In the genomic region with DNA sequence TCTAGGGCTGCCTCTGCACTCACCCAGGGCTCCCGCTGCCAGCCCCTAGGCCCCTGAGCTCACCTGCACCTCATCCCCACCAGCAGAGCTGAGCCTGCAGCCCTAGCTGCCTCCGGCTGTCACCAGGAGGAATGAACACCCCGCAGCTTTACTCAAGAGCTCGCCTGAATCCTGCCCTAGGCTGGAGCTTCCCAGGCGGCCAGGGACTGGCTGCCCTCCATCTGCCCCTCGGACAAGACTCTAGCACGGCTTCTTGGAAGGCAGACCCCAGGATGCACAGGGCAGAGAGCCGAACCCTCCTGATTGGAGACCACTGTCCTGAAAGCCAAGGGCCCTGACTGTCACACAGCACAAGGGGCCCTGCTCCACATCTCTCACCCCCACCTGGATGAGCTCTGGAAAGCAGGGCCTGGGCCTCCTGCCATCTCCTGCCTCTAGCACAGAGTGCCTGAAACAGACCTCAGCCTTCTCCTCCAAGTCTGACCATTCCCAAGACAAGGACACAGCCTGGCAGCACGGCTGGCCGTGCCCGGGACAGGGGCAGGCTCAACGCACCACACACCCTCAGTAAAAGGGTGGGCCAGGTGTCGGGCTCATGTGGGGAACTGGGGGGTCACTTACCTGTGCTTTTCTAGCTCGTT, we compare ENCODE assay signal across 9 cellular contexts. TPM values are rescaled to one million over a fixed set of nuclear protein-coding genes. Genes with fewer than 3 reads are reported as not detected.
DNase-seq lines count a peak whose midpoint lies in the region; ATAC-seq and TF ChIP-seq lines count a peak whose summit lies in the region.
"Had no signal": no experiment of that assay in that cellular context is flagged by ENCODE, and none has a peak within 500 bp of the region (broad histone marks: within the 10 kb centered on the region; RNA-seq: fewer than 3 reads in every experiment).

No MANE protein-coding gene starts in this region.

- peaks cover 9% of the 10 kb centered on the region for H3K23me2 ChIP-seq in H9 (ENCODE audit: insufficient read length, low read depth, low read length, poor library complexity, severe bottlenecking)

- H2AK5ac ChIP-seq in H9 (ENCODE audit: insufficient read length, low read length) = no peak overlapping the region

- H4K20me1 ChIP-seq in H9 (ENCODE audit: control insufficient read depth, insufficient read depth, insufficient read length) = peaks cover 2% of the 10 kb centered on the region

- H3K4me2 ChIP-seq in H9 (ENCODE audit: insufficient read depth, insufficient read length, low read length) = no peak overlapping the region

- H3K9me3 Mint-ChIP-seq in stimulated activated effector memory CD8-positive, alpha-beta T cell treated with anti-CD3 and anti-CD28 coated beads, Interleukin-12 subunit alpha, Interleukin-12 subunit beta, amount 100 ng/mL, for 72 hours = no peaks in the 10 kb centered on the region
- no peaks in the 10 kb centered on the region for H3K9me3 Mint-ChIP-seq in H9

- peak; percentile 36 for DNase-seq in H7
- peak; percentile 3 to 13 (median 10) for DNase-seq in body of pancreas
- DNase-seq in right lobe of liver = peak in 2 of 3 donors; percentile 14 to 44
- no peak for DNase-seq in stimulated activated effector memory CD8-positive, alpha-beta T cell treated with anti-CD3 and anti-CD28 coated beads, Interleukin-12 subunit alpha, Interleukin-12 subunit beta, amount 100 ng/mL, for 72 hours (ENCODE audit: low spot score in 2 of 2)
- DNase-seq in H9 = no peak
- DNase-seq in NCI-H82 treated with DMSO at 0.1 percent for 48 hours (lab: John Stamatoyannopoulos, UW; ENCODE audit: unreplicated experiment) = no peak
- no peak for DNase-seq in inferior parietal cortex (ENCODE audit: extremely low spot score)
- DNase-seq: small intestine had no signal

- H2BK15ac ChIP-seq in H9 (ENCODE audit: low read depth, low read length) = no peak overlapping the region

- no peak overlapping the region for H4K8ac ChIP-seq in H9 (replicated peaks; ENCODE audit: insufficient read length, low read depth, low read length)

- peaks cover 10% of the 10 kb centered on the region for H3K36me3 Mint-ChIP-seq in stimulated activated effector memory CD8-positive, alpha-beta T cell treated with anti-CD3 and anti-CD28 coated beads, Interleukin-12 subunit alpha, Interleukin-12 subunit beta, amount 100 ng/mL, for 72 hours
- H3K36me3 Mint-ChIP-seq in H9 (ENCODE audit: insufficient read depth in 1 of 3, low read depth in 3 of 3) = peaks cover 5 to 18% (median 12%) of the 10 kb centered on the region in 3 experiments; a peak in 4 of 7 replicates

- H2AFZ ChIP-seq in H9 (ENCODE audit: low read length) = no peak overlapping the region

- no peak overlapping the region for H4K5ac ChIP-seq in H9 (ENCODE audit: insufficient read length, low read depth, low read length)

- intact Hi-C loops in body of pancreas (cut with DNase I) (no loop called here), right lobe of liver (cut with DNase I) (no loop called here)

- H3K9ac ChIP-seq in H9 (ENCODE audit: extremely low read depth, insufficient read length, low read length) = no peak overlapping the region

- H3K27ac Mint-ChIP-seq in stimulated activated effector memory CD8-positive, alpha-beta T cell treated with anti-CD3 and anti-CD28 coated beads, Interleukin-12 subunit alpha, Interleukin-12 subunit beta, amount 100 ng/mL, for 72 hours = peak overlapping the region; percentile 77
- H3K27ac Mint-ChIP-seq in H9 = no peak overlapping the region; a peak in 2 of 7 replicates

- no peak overlapping the region for H3K4ac ChIP-seq in H9 (ENCODE audit: low read depth, low read length)

- H3K4me3 Mint-ChIP-seq in stimulated activated effector memory CD8-positive, alpha-beta T cell treated with anti-CD3 and anti-CD28 coated beads, Interleukin-12 subunit alpha, Interleukin-12 subunit beta, amount 100 ng/mL, for 72 hours = no peak overlapping the region
- H3K4me3 Mint-ChIP-seq in H9 = peak overlapping the region in 1 of 2 experiments; percentile 13; a peak in 2 of 5 replicates

- no peak overlapping the region for H2BK12ac ChIP-seq in H9 (ENCODE audit: insufficient read length, low read depth, low read length)

- no peak overlapping the region for H4K91ac ChIP-seq in H9 (ENCODE audit: insufficient read length, low read depth, low read length)

- H3K27ac ChIP-seq in body of pancreas (peak overlapping the region in 3 of 4 donors; percentile 65 to 90 (median 65)), right lobe of liver (peak overlapping the region in 2 of 3 donors; percentile 24 to 73), H9 (ENCODE audit: insufficient read length, low read depth, low read length) (no peak overlapping the region)

- no peaks in the 10 kb centered on the region; the same call in none of the 2 replicates for H3K36me3 ChIP-seq in H7 (replicated peaks; ENCODE audit: control insufficient read depth, insufficient read depth, low read length)
- H3K36me3 ChIP-seq in body of pancreas (replicated peaks in 1 of 2; ENCODE audit: insufficient read depth in 1 of 2, low read depth in 2 of 2) = peaks cover 0 to 12% of the 10 kb centered on the region in 2 donors
- peaks cover 0 to 15% (median 0%) of the 10 kb centered on the region in 4 donors for H3K36me3 ChIP-seq in right lobe of liver

- H3K79me2 ChIP-seq in H9 (ENCODE audit: insufficient read depth, low read length) = no peaks in the 10 kb centered on the region

- no peak for TF ChIP-seq POLR2A in body of pancreas (IDR thresholded peaks at IDR 0.05)
- no peak for TF ChIP-seq POLR2A in right lobe of liver (IDR thresholded peaks at IDR 0.05)

- H3K79me1 ChIP-seq in H9 (ENCODE audit: insufficient read depth, low read depth, low read length, poor library complexity, severe bottlenecking) = no peaks in the 10 kb centered on the region

- peaks cover 62% of the 10 kb centered on the region for H3K4me1 ChIP-seq in body of pancreas
- H3K4me1 ChIP-seq in right lobe of liver = peaks cover 0 to 26% (median 3%) of the 10 kb centered on the region in 4 donors
- H3K4me1 ChIP-seq in H9 (ENCODE audit: insufficient read depth, low read length) = no peaks in the 10 kb centered on the region

- H3K4me3 ChIP-seq in H7 (ENCODE audit: insufficient read depth, low read depth, low read length) (no peak overlapping the region), body of pancreas (no peak overlapping the region), right lobe of liver (no peak overlapping the region)

- H2BK120ac ChIP-seq in H9 (ENCODE audit: low read depth, low read length, poor library complexity, severe bottlenecking) = no peak overlapping the region

- no peak overlapping the region for H3K18ac ChIP-seq in H9 (ENCODE audit: insufficient read length, low read depth, low read length)

- no peaks in the 10 kb centered on the region for H3K27me3 Mint-ChIP-seq in H9 (ENCODE audit: low read depth)

- no peak overlapping the region for H3T11ph ChIP-seq in H9 (ENCODE audit: low read length)

- H3K9me3 ChIP-seq in body of pancreas = no peaks in the 10 kb centered on the region
- no peaks in the 10 kb centered on the region for H3K9me3 ChIP-seq in right lobe of liver
- H3K9me3 ChIP-seq in H9 (ENCODE audit: control insufficient read depth, low read depth, low read length) = no peaks in the 10 kb centered on the region

- no peak overlapping the region for H3K14ac ChIP-seq in H9 (ENCODE audit: insufficient read depth, low read length)

- H2BK5ac ChIP-seq in H9 (ENCODE audit: insufficient read length, low read length) = no peak overlapping the region

- H2BK20ac ChIP-seq in H9 (ENCODE audit: low read depth, low read length, poor library complexity, severe bottlenecking) = no peak overlapping the region

- no peaks in the 10 kb centered on the region for H3K27me3 ChIP-seq in H7 (ENCODE audit: control insufficient read depth, insufficient read depth, low read length)
- no peaks in the 10 kb centered on the region for H3K27me3 ChIP-seq in body of pancreas
- no peaks in the 10 kb centered on the region for H3K27me3 ChIP-seq in right lobe of liver
- no peaks in the 10 kb centered on the region for H3K27me3 ChIP-seq in H9 (ENCODE audit: insufficient read depth, low read length)

- no peak for ATAC-seq in body of pancreas
- no peak for ATAC-seq in right lobe of liver
- ATAC-seq in stimulated activated effector memory CD8-positive, alpha-beta T cell treated with anti-CD3 and anti-CD28 coated beads, Interleukin-12 subunit alpha, Interleukin-12 subunit beta, amount 100 ng/mL, for 72 hours = no peak
- no peak for ATAC-seq in HG03521 (IDR thresholded peaks at IDR 0.05; ENCODE audit: unreplicated experiment)

- TF ChIP-seq CTCF in body of pancreas (IDR thresholded peaks at IDR 0.05) (no peak), right lobe of liver (IDR thresholded peaks at IDR 0.05) (no peak), H9 (conservative IDR thresholded peaks at IDR 0.05) (no peak)

- no peak overlapping the region for H3K56ac ChIP-seq in H9 (ENCODE audit: insufficient read length, low read depth, low read length)

- H3K4me1 Mint-ChIP-seq in stimulated activated effector memory CD8-positive, alpha-beta T cell treated with anti-CD3 and anti-CD28 coated beads, Interleukin-12 subunit alpha, Interleukin-12 subunit beta, amount 100 ng/mL, for 72 hours = peaks cover 12% of the 10 kb centered on the region
- H3K4me1 Mint-ChIP-seq in H9 = no peaks in the 10 kb centered on the region

- WGBS in body of pancreas, 2 donors = 76 to 88% methylated on average over 3 to 14 of the region's 14 CpGs
- 71% methylated on average over 6 of the region's 14 CpGs for WGBS in right lobe of liver (ENCODE audit: insufficient coverage, low coverage, low lambda C conversion rate, missing lambda C conversion rate)
- WGBS in H9 (ENCODE audit: extremely low coverage, insufficient read length, low lambda C conversion rate) = no CpG with 5 or more reads among the region's 14 CpGs

- no peak overlapping the region for H3K23ac ChIP-seq in H9 (ENCODE audit: insufficient read length, low read depth, low read length)

RNA-seq across cellular contexts. Expression of a gene that starts 4.4 kb away (rescaled TPM):
- total RNA-seq in H7 (2014; rRNA removed; shearing (Covaris generic)) = 13.4 and 22.3 TPM in 2 replicates
- 10 to 100 TPM; 40.7 to 45.5 TPM for total RNA-seq in body of pancreas
- total RNA-seq in right lobe of liver = 10 to 100 TPM; 17.8 to 23.0 (median 19.7) TPM
- 24.1 and 25.4 TPM in 2 replicates for total RNA-seq in H9 (2021)

RNA-seq across cellular contexts. Expression of a gene that starts 15.6 kb away (rescaled TPM):
- total RNA-seq in H7 (2014; rRNA removed; shearing (Covaris generic)) = 8.5 and 16.4 TPM in 2 replicates
- total RNA-seq in body of pancreas (10 to 100 TPM in 1 of 2 donors, 1 to 10 TPM in 1; 7.3 to 11.9 TPM), right lobe of liver (1 to 10 TPM; 3.5 to 5.1 (median 4.6) TPM), H9 (2021) (18.0 and 19.1 TPM in 2 replicates)

RNA-seq across cellular contexts. Expression of a gene that starts 15.6 kb away (rescaled TPM):
- 0.96 and 2.4 TPM in 2 replicates for total RNA-seq in H7 (2014; rRNA removed; shearing (Covaris generic))
- total RNA-seq in body of pancreas (1 to 10 TPM; 4.9 to 5.9 TPM), right lobe of liver (1 to 10 TPM in 4 of 6 experiments, under 1 TPM in 2; 0.87 to 2.5 (median 1.4) TPM), H9 (2021) (0.74 and 1.5 TPM in 2 replicates)

Comparison
In these comparisons a context has a peak if more than half of its experiments do, and no peak if none do; other contexts are left out.
1. DNase-seq: peak in H7 (single experiment), body of pancreas (4 of 4) and right lobe of liver (2 of 3); none in stimulated activated effector memory CD8-positive, alpha-beta T cell treated with anti-CD3 and anti-CD28 coated beads, Interleukin-12 subunit alpha, Interleukin-12 subunit beta, amount 100 ng/mL, for 72 hours (0 of 2), H9 (single experiment), NCI-H82 treated with DMSO at 0.1 percent for 48 hours (single experiment) and inferior parietal cortex (single experiment).